28 cellular contexts compared by ENCODE assay signal in the genomic region with DNA sequence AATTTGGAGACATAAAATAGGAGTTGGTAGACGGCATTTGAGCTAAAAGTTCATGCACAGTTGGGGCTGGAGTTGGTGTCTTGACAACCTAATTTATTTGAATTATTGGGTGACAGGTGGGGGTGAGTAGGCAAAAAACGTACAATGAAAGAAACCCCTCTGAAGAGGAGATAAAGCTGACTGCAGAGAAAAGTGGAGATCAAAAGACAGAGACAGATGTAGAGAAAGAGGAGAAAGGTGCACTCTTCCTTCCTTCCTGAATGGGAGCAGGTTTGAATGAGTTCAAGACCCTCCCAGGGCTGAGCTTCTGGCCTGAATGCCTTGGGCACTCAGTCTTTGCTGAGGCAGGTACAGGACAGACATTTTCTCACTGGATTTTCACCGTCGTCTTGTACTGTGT.
"Had no signal": no experiment of that assay in that cellular context is flagged by ENCODE, and none has a peak within 500 bp of the region (broad histone marks: within the 10 kb centered on the region; RNA-seq: fewer than 3 reads in every experiment).

No MANE protein-coding gene starts in this region.

- H3K27ac ChIP-seq: adrenal gland, body of pancreas, epithelial cell of prostate had no signal

- H3K4me3 Mint-ChIP-seq: activated CD4-positive, alpha-beta T cell treated with anti-CD3 and anti-CD28 coated beads for 36 hours; activated CD4-positive, alpha-beta T cell treated with anti-CD3 and anti-CD28 coated beads, Interleukin-2, amount 10 ng/mL, durations not matched to agents 24 days and 14 days; activated naive CD4-positive, alpha-beta T cell treated with anti-CD3 and anti-CD28 coated beads, Interleukin-2, amount 10 ng/mL, durations not matched to agents 7 days and 5 days; activated naive CD8-positive, alpha-beta T cell treated with anti-CD3 and anti-CD28 coated beads, Interleukin-2, amount 50 U/mL, for 24 hours; activated T-cell treated with anti-CD3 and anti-CD28 coated beads, Interleukin-2, amount 50 U/mL, for 24 hours; activated T-cell treated with anti-CD3 and anti-CD28 coated beads, Interleukin-2, amount 50 U/mL, for 72 hours; T-helper 17 cell; T-helper 2 cell treated with Interferon-gamma antibody and Interleukin-4, amounts not matched to agents 5 μg/mL and 100 μg/mL, for 36 hours had no signal

- H3K27ac Mint-ChIP-seq: activated CD4-positive, alpha-beta T cell treated with anti-CD3 and anti-CD28 coated beads for 36 hours; activated CD4-positive, alpha-beta T cell treated with anti-CD3 and anti-CD28 coated beads, Interleukin-2, amount 10 ng/mL, durations not matched to agents 24 days and 14 days; activated naive CD4-positive, alpha-beta T cell treated with anti-CD3 and anti-CD28 coated beads, Interleukin-2, amount 10 ng/mL, durations not matched to agents 7 days and 5 days; activated naive CD4-positive, alpha-beta T cell treated with anti-CD3 and anti-CD28 coated beads, Interleukin-2, amount 50 U/mL, for 72 hours; activated naive CD8-positive, alpha-beta T cell treated with anti-CD3 and anti-CD28 coated beads, Interleukin-2, amount 50 U/mL, for 24 hours; activated T-cell treated with anti-CD3 and anti-CD28 coated beads, Interleukin-2, amount 50 U/mL, for 24 hours; activated T-cell treated with anti-CD3 and anti-CD28 coated beads, Interleukin-2, amount 50 U/mL, for 72 hours; T-helper 17 cell; T-helper 2 cell treated with Interferon-gamma antibody and Interleukin-4, amounts not matched to agents 5 μg/mL and 100 μg/mL, for 36 hours had no signal

- DNase-seq: activated CD4-positive, alpha-beta T cell treated with anti-CD3 and anti-CD28 coated beads for 36 hours; activated CD4-positive, alpha-beta T cell treated with anti-CD3 and anti-CD28 coated beads, Interleukin-2, amount 10 ng/mL, durations not matched to agents 24 days and 14 days; activated CD4-positive, alpha-beta T cell treated with anti-CD3 and anti-CD28 coated beads, Interleukin-2, amount 50 U/mL, for 48 hours; activated CD4-positive, CD25-positive, alpha-beta regulatory T cell; activated CD4-positive, CD25-positive, alpha-beta regulatory T cell treated with anti-CD3 and anti-CD28 coated beads, Interleukin-2, amount 50 U/mL, for 72 hours; activated CD8-positive, alpha-beta memory T cell treated with anti-CD3 and anti-CD28 coated beads, Interleukin-2, amount 50 U/mL, for 48 hours; activated gamma-delta T cell; activated naive CD4-positive, alpha-beta T cell; activated naive CD4-positive, alpha-beta T cell treated with anti-CD3 and anti-CD28 coated beads, Interleukin-2, amount 10 ng/mL, durations not matched to agents 7 days and 5 days; activated naive CD8-positive, alpha-beta T cell treated with anti-CD3 and anti-CD28 coated beads, Interleukin-2, amount 50 U/mL, for 24 hours; activated T-cell treated with anti-CD3 and anti-CD28 coated beads for 4 hours; activated T-cell treated with anti-CD3 and anti-CD28 coated beads, Interleukin-2, amount 50 U/mL, for 24 hours; activated T-cell treated with anti-CD3 and anti-CD28 coated beads, Interleukin-2, amount 50 U/mL, for 72 hours; adrenal gland; amygdala; aorta; body of pancreas; caudate nucleus; effector CD8-positive, alpha-beta T cell; foreskin fibroblast; head of caudate nucleus; SW 1271; T-helper 1 cell; T-helper 17 cell; T1000 had no signal

- H3K9me3 ChIP-seq: body of pancreas had no signal

- H3K4me3 ChIP-seq: adrenal gland, body of pancreas had no signal

- H3K36me3 Mint-ChIP-seq: activated naive CD4-positive, alpha-beta T cell treated with anti-CD3 and anti-CD28 coated beads, Interleukin-2, amount 10 ng/mL, durations not matched to agents 7 days and 5 days; activated naive CD4-positive, alpha-beta T cell treated with anti-CD3 and anti-CD28 coated beads, Interleukin-2, amount 50 U/mL, for 72 hours had no signal

- H3K36me3 ChIP-seq: adrenal gland had no signal

- H3K4me1 ChIP-seq: adrenal gland, body of pancreas had no signal

- H3K27me3 ChIP-seq: adrenal gland, body of pancreas had no signal

- H3K27me3 Mint-ChIP-seq: activated CD4-positive, alpha-beta T cell treated with anti-CD3 and anti-CD28 coated beads for 36 hours; activated CD4-positive, alpha-beta T cell treated with anti-CD3 and anti-CD28 coated beads, Interleukin-2, amount 10 ng/mL, durations not matched to agents 24 days and 14 days; activated naive CD8-positive, alpha-beta T cell treated with anti-CD3 and anti-CD28 coated beads, Interleukin-2, amount 50 U/mL, for 24 hours; activated T-cell treated with anti-CD3 and anti-CD28 coated beads, Interleukin-2, amount 50 U/mL, for 24 hours; T-helper 17 cell had no signal
